ENCODE assay signal across 20 cellular contexts in the genomic region with DNA sequence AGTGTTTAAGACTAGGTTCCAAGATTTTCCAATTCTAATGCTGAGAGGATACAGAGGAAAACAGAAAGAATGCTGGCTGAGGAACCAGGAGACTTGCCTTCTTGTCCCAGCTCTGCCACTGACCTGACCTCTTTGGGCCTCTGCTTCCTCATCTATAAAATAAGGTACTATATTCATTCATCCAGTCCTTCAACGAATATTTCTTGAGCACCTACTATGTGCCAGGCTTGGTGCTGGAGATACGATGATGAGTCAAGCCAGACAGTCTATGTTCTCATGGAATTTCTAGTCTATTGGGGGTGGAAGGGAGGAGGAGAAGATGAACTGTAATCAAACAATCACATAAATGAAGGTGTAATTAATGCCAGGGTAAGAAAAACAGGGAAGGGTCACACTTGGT. TPM values are rescaled to one million over a fixed set of nuclear protein-coding genes. Genes with fewer than 3 reads are reported as not detected.
DNase-seq lines count a peak whose midpoint lies in the region; ATAC-seq and TF ChIP-seq lines count a peak whose summit lies in the region.
"Had no signal": no experiment of that assay in that cellular context is flagged by ENCODE, and none has a peak within 500 bp of the region (broad histone marks: within the 10 kb centered on the region; RNA-seq: fewer than 3 reads in every experiment).

No MANE protein-coding gene starts in this region.

- peak overlapping the region; percentile 55 for H3K9ac ChIP-seq in adipocyte (ENCODE audit: low read length)

- peak overlapping the region; percentile 4 to 64 (median 40) for H3K27ac ChIP-seq in heart left ventricle
- H3K27ac ChIP-seq in right cardiac atrium (ENCODE audit: low read length) = no peak overlapping the region
- peak overlapping the region; percentile 20 for H3K27ac ChIP-seq in lower lobe of right lung
- H3K27ac ChIP-seq in tibial artery = peak overlapping the region; percentile 50 to 55
- no peak overlapping the region for H3K27ac ChIP-seq in aorta (ENCODE audit: low read depth in 1 of 2, low read length in 2 of 2)

- H3K4me1 ChIP-seq in heart left ventricle (peaks cover 7 to 56% (median 36%) of the 10 kb centered on the region in 12 donors), right cardiac atrium (ENCODE audit: control insufficient read depth, insufficient read depth, low read length) (peaks cover 24% of the 10 kb centered on the region), adipocyte (ENCODE audit: control insufficient read depth, insufficient read depth, low read length) (peaks cover 38% of the 10 kb centered on the region), lower lobe of right lung (peaks cover 25% of the 10 kb centered on the region), tibial artery (peaks cover 0 to 43% (median 25%) of the 10 kb centered on the region in 4 donors), aorta (ENCODE audit: control insufficient read depth in 1 of 2, insufficient read depth in 2 of 2, low read length in 2 of 2) (peaks cover 2 to 15% of the 10 kb centered on the region in 2 donors)

- DNase-seq in heart left ventricle (no peak), right cardiac atrium (no peak), adipocyte (ENCODE audit: low read depth) (no peak), lower lobe of right lung (no peak), tibial artery (no peak), DMS 273 (lab: John Stamatoyannopoulos, UW; ENCODE audit: unreplicated experiment) (no peak), aorta (no peak)
- no peak for DNase-seq in activated naive CD4-positive, alpha-beta T cell treated with anti-CD3 and anti-CD28 coated beads for 36 hours
- DNase-seq: activated gamma-delta T cell; CD4-positive, alpha-beta memory T cell; esophagus squamous epithelium; hippocampal formation; NCI-H1436; NK-92 treated with Interleukin-12 subunit alpha and Interleukin-12 subunit beta, amount 100 ng/mL, for 24 hours; SHP77; stimulated activated naive CD4-positive, alpha-beta T cell treated with Interleukin-2 at 50 U/mL for 16 hours; T-helper 2 cell had no signal

- no peaks in the 10 kb centered on the region for H3K9me3 Mint-ChIP-seq in activated naive CD4-positive, alpha-beta T cell treated with anti-CD3 and anti-CD28 coated beads for 36 hours
- H3K9me3 Mint-ChIP-seq: CD4-positive, alpha-beta memory T cell had no signal

- ATAC-seq in heart left ventricle = no peak
- no peak for ATAC-seq in right cardiac atrium
- ATAC-seq in lower lobe of right lung = no peak
- ATAC-seq in aorta (ENCODE audit: low FRiP score) = no peak

- H3K4me3 ChIP-seq in heart left ventricle (peak overlapping the region in 1 of 12 donors; percentile 16), right cardiac atrium (ENCODE audit: low read length) (no peak overlapping the region), adipocyte (ENCODE audit: low read length) (peak overlapping the region; percentile 59), lower lobe of right lung (no peak overlapping the region), tibial artery (no peak overlapping the region), aorta (ENCODE audit: low read length in 2 of 2) (no peak overlapping the region)
- H3K4me3 ChIP-seq: esophagus squamous epithelium had no signal

- no peak overlapping the region for H3K27ac Mint-ChIP-seq in activated naive CD4-positive, alpha-beta T cell treated with anti-CD3 and anti-CD28 coated beads for 36 hours
- H3K27ac Mint-ChIP-seq: progenitor cell of endocrine pancreas had no signal

- no peaks in the 10 kb centered on the region for H3K36me3 Mint-ChIP-seq in activated naive CD4-positive, alpha-beta T cell treated with anti-CD3 and anti-CD28 coated beads for 36 hours (ENCODE audit: low read depth)
- H3K36me3 Mint-ChIP-seq: CD4-positive, alpha-beta memory T cell had no signal

- TF ChIP-seq CTCF in heart left ventricle (IDR thresholded peaks at IDR 0.05) (no peak), lower lobe of right lung (IDR thresholded peaks at IDR 0.05) (no peak), tibial artery (IDR thresholded peaks at IDR 0.05) (no peak)

- WGBS in heart left ventricle, 4 donors = 60 to 69% (median 66%) methylated on average over 2 of the region's 2 CpGs
- 65% methylated on average over 2 of the region's 2 CpGs for WGBS in right cardiac atrium
- 73 to 79% methylated on average over 2 of the region's 2 CpGs for WGBS in aorta, 2 donors

- intact Hi-C loops in heart left ventricle (cut with DNase I) = no loop called here
- intact Hi-C loops in right cardiac atrium (cut with DNase I) = no loop called here
- intact Hi-C loops in lower lobe of right lung (cut with DNase I) = no loop called here
- intact Hi-C loops in tibial artery (cut with DNase I; ENCODE audit: low total_unique reads) = no loop called here
- intact Hi-C loops in aorta (cut with DNase I) = no loop called here
- intact Hi-C loops in activated naive CD4-positive, alpha-beta T cell treated with anti-CD3 and anti-CD28 coated beads for 36 hours (cut with micrococcal nuclease) = no loop called here

- H3K9me3 ChIP-seq in heart left ventricle (no peaks in the 10 kb centered on the region), right cardiac atrium (ENCODE audit: control insufficient read depth, low read length) (no peaks in the 10 kb centered on the region), adipocyte (ENCODE audit: control insufficient read depth, low read length) (no peaks in the 10 kb centered on the region), lower lobe of right lung (no peaks in the 10 kb centered on the region), tibial artery (no peaks in the 10 kb centered on the region), aorta (ENCODE audit: control insufficient read depth, low read length) (no peaks in the 10 kb centered on the region)
- H3K9me3 ChIP-seq: esophagus squamous epithelium had no signal

- no peaks in the 10 kb centered on the region for H3K27me3 ChIP-seq in heart left ventricle
- H3K27me3 ChIP-seq in right cardiac atrium (ENCODE audit: control insufficient read depth, insufficient read depth) = no peaks in the 10 kb centered on the region
- no peaks in the 10 kb centered on the region for H3K27me3 ChIP-seq in adipocyte (replicated peaks; ENCODE audit: control insufficient read depth, insufficient read depth, low read length)
- no peaks in the 10 kb centered on the region for H3K27me3 ChIP-seq in lower lobe of right lung (ENCODE audit: low read depth)
- H3K27me3 ChIP-seq in tibial artery = no peaks in the 10 kb centered on the region
- H3K27me3 ChIP-seq in aorta (ENCODE audit: control insufficient read depth in 1 of 2, insufficient read depth in 2 of 2, low read length in 1 of 2) = no peaks in the 10 kb centered on the region
- H3K27me3 ChIP-seq: esophagus squamous epithelium had no signal

- no peak for TF ChIP-seq POLR2A in heart left ventricle (IDR thresholded peaks at IDR 0.05)

- CTCF ChIA-PET in activated naive CD4-positive, alpha-beta T cell treated with anti-CD3 and anti-CD28 coated beads for 36 hours (lab: Charles Lee) = no interaction called here

- H3K27me3 Mint-ChIP-seq in activated naive CD4-positive, alpha-beta T cell treated with anti-CD3 and anti-CD28 coated beads for 36 hours (ENCODE audit: low read depth) = no peaks in the 10 kb centered on the region
- H3K27me3 Mint-ChIP-seq: CD4-positive, alpha-beta memory T cell; progenitor cell of endocrine pancreas had no signal

- peaks cover 6% of the 10 kb centered on the region for H3K4me1 Mint-ChIP-seq in activated naive CD4-positive, alpha-beta T cell treated with anti-CD3 and anti-CD28 coated beads for 36 hours (ENCODE audit: low read depth)
- H3K4me1 Mint-ChIP-seq: CD4-positive, alpha-beta memory T cell had no signal

- no peak overlapping the region for H3K4me3 Mint-ChIP-seq in activated naive CD4-positive, alpha-beta T cell treated with anti-CD3 and anti-CD28 coated beads for 36 hours
- H3K4me3 Mint-ChIP-seq: CD4-positive, alpha-beta memory T cell had no signal

- no peaks in the 10 kb centered on the region for H3K36me3 ChIP-seq in heart left ventricle
- no peaks in the 10 kb centered on the region for H3K36me3 ChIP-seq in adipocyte (ENCODE audit: control insufficient read depth, insufficient read depth, low read length, severe bottlenecking)
- no peaks in the 10 kb centered on the region for H3K36me3 ChIP-seq in lower lobe of right lung
- no peaks in the 10 kb centered on the region for H3K36me3 ChIP-seq in tibial artery
- H3K36me3 ChIP-seq in aorta (ENCODE audit: control insufficient read depth in 1 of 2, insufficient read depth in 2 of 2, low read length in 1 of 2) = no peaks in the 10 kb centered on the region
- H3K36me3 ChIP-seq: esophagus squamous epithelium had no signal

RNA-seq across cellular contexts. Expression of a gene that starts 27.8 kb away (rescaled TPM):
- total RNA-seq in heart left ventricle (1 to 10 TPM in 3 of 9 donors, under 1 TPM in 6; 0.35 to 1.9 (median 0.80) TPM), right cardiac atrium (1 to 10 TPM; 1.8 to 6.6 (median 2.9) TPM), lower lobe of right lung (1.2 TPM), aorta (1 to 10 TPM; 1.2 to 1.6 TPM)
- polyA plus RNA-seq in heart left ventricle (1 to 10 TPM in 1 of 2 donors, under 1 TPM in 1; 0.24 to 1.8 TPM), right cardiac atrium (2.7 TPM), aorta (under 1 TPM; 0.38 to 0.72 TPM)
- under 1 TPM in 1 of 2 experiments, not detected in 1; 0.10 TPM for total RNA-seq in activated naive CD4-positive, alpha-beta T cell treated with anti-CD3 and anti-CD28 coated beads for 36 hours
- total RNA-seq: Daoy, myocyte had no signal
- polyA plus RNA-seq: CD4-positive, alpha-beta memory T cell had no signal

RNA-seq across cellular contexts. Expression of a gene that starts 39.9 kb away (rescaled TPM):
- total RNA-seq in heart left ventricle (10 to 100 TPM in 1 of 9 donors, 1 to 10 TPM in 8; 1.5 to 12.1 (median 4.5) TPM), right cardiac atrium (1 to 10 TPM; 3.7 to 5.6 (median 4.8) TPM), lower lobe of right lung (16.0 TPM), aorta (1 to 10 TPM; 4.5 to 5.1 TPM)
- polyA plus RNA-seq in heart left ventricle (1 to 10 TPM; 3.9 to 5.5 TPM), right cardiac atrium (6.6 TPM), aorta (1 to 10 TPM; 2.5 to 4.8 TPM)
- total RNA-seq in activated naive CD4-positive, alpha-beta T cell treated with anti-CD3 and anti-CD28 coated beads for 36 hours = 10 to 100 TPM; 37.6 to 38.0 TPM

Comparison
In these comparisons a context has a peak if more than half of its experiments do, and no peak if none do; other contexts are left out.
1. H3K27ac ChIP-seq: peak in heart left ventricle (12 of 12), lower lobe of right lung (single experiment) and tibial artery (2 of 2); none in right cardiac atrium (single experiment) and aorta (0 of 2).